Comparison of ENCODE assay signal across 8 cellular contexts in the genomic region with DNA sequence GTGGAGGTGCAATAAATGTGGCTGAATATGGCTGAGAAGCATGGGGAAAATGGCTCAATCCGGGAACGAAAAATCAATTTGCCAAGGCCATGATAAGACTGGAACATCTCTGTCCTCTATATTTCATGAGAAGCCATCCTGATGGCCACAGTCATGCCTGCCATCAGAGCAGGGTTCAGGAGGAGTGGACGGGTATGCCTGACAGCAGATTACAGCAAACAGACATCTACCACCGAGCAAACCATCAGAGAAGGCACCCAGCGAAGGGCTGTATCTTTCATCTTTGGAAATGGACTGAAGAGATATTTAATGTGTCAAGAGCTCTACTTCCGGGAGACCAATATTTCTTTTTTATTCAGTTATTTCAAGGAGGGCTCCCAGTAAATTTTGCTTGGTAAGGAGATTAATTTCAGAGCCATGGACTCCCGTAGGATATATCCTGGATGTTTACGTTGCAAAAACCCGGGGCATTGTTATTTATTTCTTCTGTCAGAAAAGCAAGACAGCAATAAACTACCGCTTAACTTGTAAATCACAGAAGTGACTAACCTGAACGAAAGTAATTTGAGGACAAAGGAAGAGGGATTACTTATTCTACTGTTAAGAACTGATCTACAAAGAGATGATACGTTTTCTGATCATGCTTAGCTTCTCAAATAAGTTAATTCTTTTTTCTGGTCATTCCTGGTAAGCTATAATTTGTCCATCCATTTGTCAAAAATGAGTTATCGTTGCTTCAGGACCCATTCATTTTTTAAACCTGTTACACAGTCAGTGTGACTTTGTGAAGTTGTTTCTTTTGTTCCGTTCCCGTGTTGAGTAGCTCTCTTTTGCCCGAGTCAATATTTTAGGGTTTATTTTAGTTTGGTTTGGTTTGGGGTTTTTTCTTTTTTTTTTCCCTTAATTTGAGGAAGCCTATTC.
A peak's percentile ranks its signal among the peaks of the same experiment; 100 is the strongest.
DNase-seq lines count a peak whose midpoint lies in the region; ATAC-seq, FAIRE-seq and TF ChIP-seq lines count a peak whose summit lies in the region.

No MANE protein-coding gene starts in this region.

- dilution Hi-C loops in keratinocyte (cut with MboI; ENCODE audit: extremely low pct_ligation_motif_present, low sequenced_read_pairs) = loop anchor here (25.0 kb wide), 1 partner anchor 93 kb away; the partner anchor contains the start of gene CHD2

- H3K9ac ChIP-seq in MM.1S (ENCODE audit: low read length) (peak overlapping the region; percentile 56; the same call in 1 of the 2 replicates), keratinocyte (ENCODE audit: control insufficient read depth, extremely low read depth, insufficient read depth, low read length) (peak overlapping the region; percentile 79)

- H3K36me3 ChIP-seq in MM.1S (replicated peaks; ENCODE audit: insufficient read depth, low read length) = no peaks in the 10 kb centered on the region
- H3K36me3 ChIP-seq in keratinocyte (ENCODE audit: control insufficient read depth in 2 of 2, extremely low read depth in 1 of 2, insufficient read depth in 2 of 2, low read length in 2 of 2) = no peaks in the 10 kb centered on the region

- H2AFZ ChIP-seq in MM.1S (ENCODE audit: low read length) (peak overlapping the region; percentile 88), keratinocyte (ENCODE audit: control insufficient read depth, low read length) (peak overlapping the region; percentile 83)

- peaks cover 36% of the 10 kb centered on the region for H3F3A ChIP-seq in MM.1S (ENCODE audit: insufficient read depth, low read length)

- FAIRE-seq in GM18507 (lab: Jason Lieb, UNC) = peak; percentile 21
- no peak for FAIRE-seq in keratinocyte (lab: Jason Lieb, UNC)

- peaks cover 8% of the 10 kb centered on the region for H3K36me3 Mint-ChIP-seq in stimulated activated effector memory CD8-positive, alpha-beta T cell treated with anti-CD3 and anti-CD28 coated beads, Interleukin-12 subunit alpha, Interleukin-12 subunit beta, amount 100 ng/mL, for 72 hours

- H3K4me2 ChIP-seq in MM.1S (ENCODE audit: low read depth, low read length) (peak overlapping the region; percentile 69), keratinocyte (ENCODE audit: control insufficient read depth, extremely low read depth, insufficient read depth, low read depth, low read length) (peak overlapping the region; percentile 96)

- no peaks in the 10 kb centered on the region for H3K9me1 ChIP-seq in keratinocyte (ENCODE audit: control insufficient read depth, extremely low read depth, insufficient read depth, low read length)

- H3K4me1 ChIP-seq in MM.1S (ENCODE audit: low read length) (peaks cover 46% of the 10 kb centered on the region), keratinocyte (ENCODE audit: control insufficient read depth, extremely low read depth, insufficient read depth, low read length) (peaks cover 47% of the 10 kb centered on the region)

- H3K79me2 ChIP-seq in MM.1S (ENCODE audit: low read length) = no peaks in the 10 kb centered on the region
- H3K79me2 ChIP-seq in keratinocyte (ENCODE audit: control insufficient read depth, insufficient read depth, low read length) = no peaks in the 10 kb centered on the region

- H3K27ac ChIP-seq in MM.1S (ENCODE audit: low read length) = peak overlapping the region; percentile 69
- peak overlapping the region; percentile 100 for H3K27ac ChIP-seq in angular gyrus (ENCODE audit: low read depth, low read length)
- peak overlapping the region; percentile 89 for H3K27ac ChIP-seq in keratinocyte (ENCODE audit: control insufficient read depth, insufficient read depth, low read length)

- peak overlapping the region; percentile 53 for H3K4me3 ChIP-seq in MM.1S (ENCODE audit: low read length)
- peak overlapping the region; percentile 20 to 65 (median 64) for H3K4me3 ChIP-seq in keratinocyte (ENCODE audit: control insufficient read depth in 2 of 3, extremely low read depth in 1 of 3, insufficient read depth in 2 of 3, low read depth in 1 of 3, low read length in 3 of 3)

- H3K9me3 Mint-ChIP-seq in stimulated activated effector memory CD8-positive, alpha-beta T cell treated with anti-CD3 and anti-CD28 coated beads, Interleukin-12 subunit alpha, Interleukin-12 subunit beta, amount 100 ng/mL, for 72 hours = no peaks in the 10 kb centered on the region

- no peak for DNase-seq in GM18507 (ENCODE audit: extremely low spot score, insufficient read length, low read depth)
- DNase-seq in MM.1S = no peak
- DNase-seq in keratinocyte (ENCODE audit: low read depth, low spot score) = no peak
- DNase-seq in stimulated activated effector memory CD8-positive, alpha-beta T cell treated with anti-CD3 and anti-CD28 coated beads, Interleukin-12 subunit alpha, Interleukin-12 subunit beta, amount 100 ng/mL, for 72 hours (ENCODE audit: low spot score in 2 of 2) = no peak
- no peak for DNase-seq in GM13976 (ENCODE audit: low spot score)
- no peak for DNase-seq in cerebellar nuclear complex (lab: John Stamatoyannopoulos, UW)

- no peak for TF ChIP-seq CTCF in MM.1S (IDR thresholded peaks at IDR 0.05; ENCODE audit: low read length)
- TF ChIP-seq CTCF in keratinocyte (optimal IDR thresholded peaks at IDR 0.05 in 1 of 3, IDR thresholded peaks at IDR 0.05 in 1 of 3, conservative IDR thresholded peaks at IDR 0.05 in 1 of 3; ENCODE audit: extremely low read depth in 1 of 3, insufficient read depth in 2 of 3, low read length in 3 of 3) = no peak
- TF ChIP-seq CTCF in GM13976 (IDR thresholded peaks at IDR 0.05; ENCODE audit: borderline replicate concordance, control extremely low read depth, extremely low read depth, insufficient read depth, missing control alignments) = no peak

- peak overlapping the region; percentile 93 for H3K27ac Mint-ChIP-seq in stimulated activated effector memory CD8-positive, alpha-beta T cell treated with anti-CD3 and anti-CD28 coated beads, Interleukin-12 subunit alpha, Interleukin-12 subunit beta, amount 100 ng/mL, for 72 hours

- no peaks in the 10 kb centered on the region for H3K9me2 ChIP-seq in MM.1S (replicated peaks; ENCODE audit: insufficient read depth, low read length)

- in situ Hi-C loops in GM13976 (cut with MboI; ENCODE audit: low sequenced_read_pairs, unreplicated experiment) = no loop called here

- no peaks in the 10 kb centered on the region for H3K9me3 ChIP-seq in MM.1S (replicated peaks; ENCODE audit: insufficient read depth, low read length)
- no peaks in the 10 kb centered on the region for H3K9me3 ChIP-seq in keratinocyte (ENCODE audit: control insufficient read depth, low read depth, low read length)

- H3K27me3 ChIP-seq in MM.1S (replicated peaks; ENCODE audit: insufficient read depth, low read length) = no peaks in the 10 kb centered on the region
- no peaks in the 10 kb centered on the region for H3K27me3 ChIP-seq in keratinocyte (ENCODE audit: control insufficient read depth, extremely low read depth, insufficient read depth, low read length)

- peak overlapping the region; percentile 76 for H3K4me3 Mint-ChIP-seq in stimulated activated effector memory CD8-positive, alpha-beta T cell treated with anti-CD3 and anti-CD28 coated beads, Interleukin-12 subunit alpha, Interleukin-12 subunit beta, amount 100 ng/mL, for 72 hours

- peak; percentile 23 for ATAC-seq in stimulated activated effector memory CD8-positive, alpha-beta T cell treated with anti-CD3 and anti-CD28 coated beads, Interleukin-12 subunit alpha, Interleukin-12 subunit beta, amount 100 ng/mL, for 72 hours
- ATAC-seq in GM19324 (IDR thresholded peaks at IDR 0.05; ENCODE audit: low FRiP score, unreplicated experiment) = no peak

- no peaks in the 10 kb centered on the region for H4K20me1 ChIP-seq in MM.1S (ENCODE audit: insufficient read depth, low read length)
- no peaks in the 10 kb centered on the region for H4K20me1 ChIP-seq in keratinocyte (ENCODE audit: control insufficient read depth, extremely low read depth, insufficient read depth, low read length)

- peaks cover 46% of the 10 kb centered on the region for H3K4me1 Mint-ChIP-seq in stimulated activated effector memory CD8-positive, alpha-beta T cell treated with anti-CD3 and anti-CD28 coated beads, Interleukin-12 subunit alpha, Interleukin-12 subunit beta, amount 100 ng/mL, for 72 hours
